Comparison of ENCODE assay signal across 25 cellular contexts in the genomic region with DNA sequence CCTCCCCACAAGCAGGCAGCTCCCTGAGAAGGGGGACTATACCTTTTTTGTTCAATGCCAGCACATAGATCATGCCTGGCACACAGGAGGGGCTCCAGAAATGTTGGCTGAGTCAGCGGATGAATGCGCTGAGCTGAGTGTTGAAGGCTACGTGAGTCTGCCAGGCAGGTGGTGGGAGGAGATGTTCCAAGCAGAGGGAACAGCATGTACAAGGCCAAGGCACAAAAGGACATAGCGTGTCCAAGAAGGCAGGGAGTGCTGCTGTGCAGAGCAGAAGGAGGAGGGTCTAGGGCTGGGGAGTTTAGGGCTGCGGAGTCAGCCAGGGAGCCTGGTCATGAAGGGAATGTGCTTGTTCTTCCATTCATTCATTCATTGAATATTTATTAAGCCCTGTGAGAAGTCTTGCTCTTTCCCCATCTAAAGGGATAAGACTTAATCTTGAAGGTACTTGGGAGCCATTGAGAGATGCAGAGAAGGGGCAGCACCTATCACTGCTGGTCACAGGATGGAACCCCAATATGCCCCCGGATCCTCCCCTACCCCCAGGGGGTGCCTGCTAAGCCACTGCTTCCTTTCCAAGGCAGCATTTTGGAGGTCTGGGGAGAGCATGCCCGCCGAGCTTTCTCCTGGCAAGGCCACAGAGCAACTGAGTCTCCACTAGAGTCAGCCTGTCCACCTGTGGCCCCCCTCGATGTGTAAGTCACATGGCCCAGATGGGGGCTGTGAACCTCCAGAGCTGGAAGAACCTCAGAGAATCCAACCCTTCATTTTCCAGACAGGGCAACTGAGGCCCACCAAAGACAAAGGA. TPM values are rescaled to one million over a fixed set of nuclear protein-coding genes. Genes with fewer than 3 reads are reported as not detected.
DNase-seq lines count a peak whose midpoint lies in the region; ATAC-seq, FAIRE-seq and TF ChIP-seq lines count a peak whose summit lies in the region.
"Had no signal": no experiment of that assay in that cellular context is flagged by ENCODE, and none has a peak within 500 bp of the region (broad histone marks: within the 10 kb centered on the region; RNA-seq: fewer than 3 reads in every experiment).

No MANE protein-coding gene starts in this region.

- H3K9ac ChIP-seq in IMR-90 (ENCODE audit: low read depth, low read length), result no peak overlapping the region
- H3K9ac ChIP-seq in K562 (ENCODE audit: insufficient read depth in 1 of 2, low read depth in 2 of 2, low read length in 2 of 2), result peak overlapping the region in 1 of 2 experiments; percentile 49; a peak in 1 of 4 replicates
- no peak overlapping the region for H3K9ac ChIP-seq in kidney (ENCODE audit: low read length in 2 of 2)

- H4K91ac ChIP-seq in IMR-90 (ENCODE audit: insufficient read depth, low read depth, low read length), result no peak overlapping the region

- dilution Hi-C loops in IMR-90 (cut with HindIII; ENCODE audit: low sequenced_read_pairs, unreplicated experiment), result no loop called here

- no peak overlapping the region for H3K56ac ChIP-seq in IMR-90 (ENCODE audit: extremely low read depth, insufficient read depth, low read length)

- no peaks in the 10 kb centered on the region for H3K36me3 ChIP-seq in IMR-90 (ENCODE audit: control insufficient read depth, insufficient read depth, low read length)
- H3K36me3 ChIP-seq in K562 (ENCODE audit: control insufficient read depth, insufficient read depth, low read length), result no peaks in the 10 kb centered on the region
- H3K36me3 ChIP-seq in kidney (ENCODE audit: control insufficient read depth in 1 of 2, insufficient read depth in 2 of 2, low read length in 2 of 2), result no peaks in the 10 kb centered on the region
- H3K36me3 ChIP-seq: esophagus squamous epithelium, heart left ventricle had no signal

- H2AK9ac ChIP-seq in IMR-90 (replicated peaks; ENCODE audit: low read depth, low read length, poor library complexity), result no peak overlapping the region

- H4K8ac ChIP-seq in IMR-90 (ENCODE audit: low read depth in 2 of 2, low read length in 2 of 2), result no peak overlapping the region

- H3K27me3 ChIP-seq in IMR-90 (ENCODE audit: control insufficient read depth, insufficient read depth, low read length) (peaks cover 26% of the 10 kb centered on the region), K562 (ENCODE audit: control insufficient read depth in 2 of 2, insufficient read depth in 2 of 2, low read length in 2 of 2) (peaks cover 0 to 4% of the 10 kb centered on the region in 2 experiments; a peak in 1 of 5 replicates)

- no peak overlapping the region for H3K27ac ChIP-seq in IMR-90 (ENCODE audit: insufficient read depth, low read length)
- no peak overlapping the region for H3K27ac ChIP-seq in K562 (ENCODE audit: extremely low read depth, low read depth, low read length)
- no peak overlapping the region for H3K27ac ChIP-seq in kidney (ENCODE audit: low read depth in 2 of 2, low read length in 2 of 2)
- H3K27ac ChIP-seq: esophagus squamous epithelium, heart left ventricle had no signal

- TF ChIP-seq CTCF in IMR-90 (conservative IDR thresholded peaks at IDR 0.05; ENCODE audit: low read depth, low read length) (no peak), K562 (IDR thresholded peaks at IDR 0.05 in 2 of 3, conservative IDR thresholded peaks at IDR 0.05 in 1 of 3; ENCODE audit: insufficient read depth in 2 of 3, low read depth in 1 of 3, low read length in 3 of 3) (no peak), kidney (IDR thresholded peaks at IDR 0.05; ENCODE audit: borderline replicate concordance, extremely low read depth, insufficient read depth) (no peak)

- peak overlapping the region; percentile 32 for H2AFZ ChIP-seq in IMR-90 (replicated peaks; ENCODE audit: low read length, poor library complexity)
- no peak overlapping the region for H2AFZ ChIP-seq in K562 (ENCODE audit: low read depth, low read length)

- BruUV-seq in IMR-90 (replicated peaks; lab: Mats Ljungman, UMichigan) (no TSS peak), K562 (replicated peaks; lab: Mats Ljungman, UMichigan) (no TSS peak)

- ATAC-seq in IMR-90 (ENCODE audit: low read depth) (no peak), K562 (no peak), GM18505 (IDR thresholded peaks at IDR 0.05; ENCODE audit: unreplicated experiment) (no peak)
- ATAC-seq: activated CD8-positive, alpha-beta T cell treated with anti-CD3 and anti-CD28 coated beads, Interleukin-2, amount 10 ng/mL, durations not matched to agents 7 days and 5 days; activated T-cell treated with anti-CD3 and anti-CD28 coated beads, Interleukin-2, amount 50 U/mL, for 72 hours; CD8-positive, alpha-beta T cell; naive thymus-derived CD8-positive, alpha-beta T cell; stimulated activated naive CD8-positive, alpha-beta T cell treated with anti-CD3 and anti-CD28 coated beads, Interleukin-15, Interleukin-2, amounts not matched to agents 100 U/mL and 50 U/mL, for 24 hours; WTC11 had no signal

- no peaks in the 10 kb centered on the region for H3K79me1 ChIP-seq in IMR-90 (ENCODE audit: low read depth in 1 of 2, low read length in 2 of 2)

- H3K4me3 ChIP-seq in IMR-90 (ENCODE audit: insufficient read depth, low read depth, low read length) (no peak overlapping the region), K562 (no peak overlapping the region), kidney (ENCODE audit: low read length in 2 of 2) (no peak overlapping the region), skeletal muscle cell (ENCODE audit: low read depth, low read length) (no peak overlapping the region)
- H3K4me3 ChIP-seq: esophagus squamous epithelium, heart left ventricle had no signal

- no peaks in the 10 kb centered on the region for H3K4me1 ChIP-seq in IMR-90 (ENCODE audit: control insufficient read depth, insufficient read depth, low read length)
- peaks cover under 1 to 22% of the 10 kb centered on the region in 2 experiments; a peak in 3 of 5 replicates for H3K4me1 ChIP-seq in K562 (replicated peaks in 1 of 2; ENCODE audit: control insufficient read depth in 2 of 2, insufficient read depth in 2 of 2, low read length in 2 of 2)
- H3K4me1 ChIP-seq in kidney (ENCODE audit: control insufficient read depth in 1 of 2, insufficient read depth in 1 of 2, low read depth in 1 of 2, low read length in 2 of 2), result no peaks in the 10 kb centered on the region
- H3K4me1 ChIP-seq: esophagus squamous epithelium had no signal

- H3K18ac ChIP-seq in IMR-90 (ENCODE audit: low read depth, low read length), result no peak overlapping the region

- no peak overlapping the region for H4K5ac ChIP-seq in IMR-90 (ENCODE audit: low read depth, low read length)

- no peak for TF ChIP-seq EP300 in K562 (IDR thresholded peaks at IDR 0.05; ENCODE audit: low read length)

- intact Hi-C loops in IMR-90 (cut with micrococcal nuclease), result no loop called here
- intact Hi-C loops in K562 (cut with micrococcal nuclease), result loop anchor here (10.0 kb wide), 1 partner anchor 386 kb away; no protein-coding TSS in a partner anchor
- intact Hi-C loops in kidney (cut with DNase I), result no loop called here

- no peak overlapping the region for H2BK5ac ChIP-seq in IMR-90 (ENCODE audit: low read depth, low read length, poor library complexity, severe bottlenecking)

- CTCF ChIA-PET in IMR-90 (lab: Yijun Ruan, JAX) (interaction anchor here (0.6 to 1.9 kb wide), 3 partner anchors 9 to 761 kb away, joined by 3 to 5 read pairs (median 3); no protein-coding TSS in a partner anchor), K562 (lab: Yijun Ruan, JAX; ENCODE audit: low intra/inter-chr PET ratio) (no interaction called here)

- WGBS in IMR-90 (ENCODE audit: extremely low coverage in 2 of 2, insufficient read length in 1 of 2), 2 experiments, result 60% methylated on average over 2 of the region's 9 CpGs; no CpG with 5 or more reads in 1 of the 2 experiments
- 48% methylated on average over 9 of the region's 9 CpGs for WGBS in K562 (ENCODE audit: insufficient coverage, low coverage, missing lambda C conversion rate)

- H3K9me1 ChIP-seq in IMR-90 (ENCODE audit: insufficient read depth, low read length), result no peaks in the 10 kb centered on the region; the same call in 1 of the 2 replicates
- no peaks in the 10 kb centered on the region for H3K9me1 ChIP-seq in K562 (ENCODE audit: control insufficient read depth, insufficient read depth, low read length)

- TF ChIP-seq POLR2A in IMR-90 (IDR thresholded peaks at IDR 0.05; ENCODE audit: low read depth, low read length) (no peak), K562 (conservative IDR thresholded peaks at IDR 0.05) (no peak), GM18505 (IDR thresholded peaks at IDR 0.05; ENCODE audit: borderline replicate concordance, extremely low read depth, insufficient read depth, insufficient read length) (no peak)

- no peaks in the 10 kb centered on the region for H3K79me2 ChIP-seq in K562 (ENCODE audit: control insufficient read depth, insufficient read depth, low read length)

- no peak overlapping the region for H2BK20ac ChIP-seq in IMR-90 (ENCODE audit: low read depth, low read length)

- DNase-seq in IMR-90 (no peak), K562 (ENCODE audit: extremely low read depth in 1 of 4, low spot score in 3 of 4) (no peak), kidney (peak; percentile 48), skeletal muscle cell (ENCODE audit: low read depth) (peak; percentile 47), NCI-H1417 treated with DMSO at 0.1 percent for 48 hours (lab: John Stamatoyannopoulos, UW) (no peak), DMS79 treated with DMSO at 0.1 percent for 48 hours (lab: John Stamatoyannopoulos, UW) (no peak)
- no peak for DNase-seq in activated CD4-positive, CD25-positive, alpha-beta regulatory T cell treated with anti-CD3 and anti-CD28 coated beads, Interleukin-2, amount 50 U/mL, for 72 hours
- DNase-seq: activated CD8-positive, alpha-beta T cell treated with anti-CD3 and anti-CD28 coated beads, Interleukin-2, amount 10 ng/mL, durations not matched to agents 7 days and 5 days; activated naive CD8-positive, alpha-beta T cell treated with anti-CD3 and anti-CD28 coated beads for 36 hours; activated T-cell treated with anti-CD3 and anti-CD28 coated beads, Interleukin-2, amount 50 U/mL, for 72 hours; CD8-positive, alpha-beta T cell; DND-41; esophagus squamous epithelium; immature natural killer cell; NCI-H1930; NCI-H510A; SIG-M5; stimulated activated CD4-positive, alpha-beta T cell treated with anti-CD3 and anti-CD28 coated beads, Interleukin-15, amount 100 ng/mL, for 24 hours; stimulated activated naive CD8-positive, alpha-beta T cell treated with anti-CD3 and anti-CD28 coated beads, Interleukin-15, Interleukin-2, amounts not matched to agents 100 U/mL and 50 U/mL, for 24 hours had no signal

- H3K4ac ChIP-seq in IMR-90 (ENCODE audit: low read depth, low read length), result no peak overlapping the region

- H2BK15ac ChIP-seq in IMR-90 (ENCODE audit: low read depth, low read length), result no peak overlapping the region

- H4K20me1 ChIP-seq in IMR-90 (ENCODE audit: insufficient read depth, low read length) (no peaks in the 10 kb centered on the region; the same call in 1 of the 2 replicates), K562 (replicated peaks; ENCODE audit: control insufficient read depth, insufficient read depth, low read length) (no peaks in the 10 kb centered on the region)

- POLR2A ChIA-PET in IMR-90 (lab: Charles Lee; ENCODE audit: unreplicated experiment) (no interaction called here), K562 (lab: Yijun Ruan, JAX) (interaction anchor here (0.6 to 1.0 kb wide), 6 partner anchors 68 to 928 kb away, joined by 3 to 4 read pairs (median 3); no protein-coding TSS in a partner anchor)

- in situ Hi-C loops in IMR-90 (cut with MboI; ENCODE audit: low sequenced_read_pairs), result no loop called here
- in situ Hi-C loops in K562 (cut with MboI), result no loop called here

- TF ChIP-seq RAD21 in IMR-90 (IDR thresholded peaks at IDR 0.05; ENCODE audit: low read length) (no peak), K562 (CRISPR knock-in tag; conservative IDR thresholded peaks at IDR 0.05 in 1 of 2, IDR thresholded peaks at IDR 0.05 in 1 of 2) (no peak)

- no peak overlapping the region for H3K23ac ChIP-seq in IMR-90 (ENCODE audit: low read depth, low read length)

- no peak overlapping the region for H2AK5ac ChIP-seq in IMR-90 (ENCODE audit: low read depth, low read length)

- peaks cover 4% of the 10 kb centered on the region for H3K9me3 ChIP-seq in IMR-90 (ENCODE audit: control insufficient read depth, insufficient read depth, low read length)
- H3K9me3 ChIP-seq in K562 (replicated peaks; ENCODE audit: control insufficient read depth, insufficient read depth, low read depth, low read length), result no peaks in the 10 kb centered on the region
- no peaks in the 10 kb centered on the region for H3K9me3 ChIP-seq in kidney (ENCODE audit: control insufficient read depth in 1 of 2, low read length in 2 of 2)
- H3K9me3 ChIP-seq: esophagus squamous epithelium, heart left ventricle had no signal

- H3K14ac ChIP-seq in IMR-90 (replicated peaks; ENCODE audit: low read depth, low read length), result no peak overlapping the region; the same call in 1 of the 2 replicates

- FAIRE-seq in K562 (lab: Jason Lieb, UNC) (no peak), kidney (lab: Jason Lieb, UNC) (no peak)
- FAIRE-seq: GM18507 had no signal

- no peak overlapping the region for H2BK120ac ChIP-seq in IMR-90 (ENCODE audit: low read depth, low read length)

- H3K4me2 ChIP-seq in IMR-90 (ENCODE audit: low read depth, low read length) (no peak overlapping the region), K562 (ENCODE audit: insufficient read depth, low read length) (no peak overlapping the region)

RNA-seq across cellular contexts. Expression of a gene that starts 31.2 kb away (rescaled TPM):
- total RNA-seq in IMR-90 (2012; rRNA removed) (under 0.01 TPM in 1 of 2 replicates, not detected in the other), K562 (2014; rRNA removed) (10.7 and 12.3 TPM in 2 replicates), K562 (2014; rRNA removed; fragmentation: Illumina TruSeq; extraction: Trizol) (11.7 and 13.2 TPM in 2 replicates), K562 (2015; rRNA removed; fragmentation: Illumina TruSeq; extraction: Trizol) (44.3 and 44.7 TPM in 2 replicates), K562 (2021) (30.3 and 33.8 TPM in 2 replicates), kidney (108 TPM)
- polyA plus RNA-seq in IMR-90 (2012; rRNA removed) (0.09 TPM in 2 replicates), K562 (2011; rRNA removed) (42.5 and 418 TPM in 2 replicates), K562 (2014; fragmentation: Illumina TruSeq; extraction: Trizol) (44.5 and 47.3 TPM in 2 replicates), K562 (2014; fragmentation: Nextera tagmentation; extraction: Ambion mirVana) (1 to 10 TPM; 2.4 to 4.8 TPM), K562 (2014; rRNA removed) (20.3 and 22.2 TPM in 2 replicates), kidney (ENCODE audit: insufficient read depth, low read depth, low replicate concordance) (23.5 TPM)
- 0.12 TPM in 1 of 2 replicates, not detected in the other for polyA plus RNA-seq in IMR-90 (2012; cell fraction: cytosol; rRNA removed)
- polyA plus RNA-seq in IMR-90 (2012; cell fraction: nucleus; rRNA removed; ENCODE audit: low replicate concordance), result 0.07 and 0.16 TPM in 2 replicates
- 11.2 and 16.2 TPM in 2 replicates for total RNA-seq in K562 (2011; cell fraction: chromatin; rRNA removed; ENCODE audit: low replicate concordance)
- 19.8 and 22.9 TPM in 2 replicates for total RNA-seq in K562 (2011; cell fraction: nucleolus; rRNA removed)
- total RNA-seq in K562 (2011; cell fraction: nucleoplasm; rRNA removed), result 20.3 and 27.1 TPM in 2 replicates
- 103 and 599 TPM in 2 replicates for polyA plus RNA-seq in K562 (2011; cell fraction: cytosol; rRNA removed)
- 41.2 and 275 TPM in 2 replicates for polyA plus RNA-seq in K562 (2011; cell fraction: nucleus; rRNA removed)
- 63.5 and 133 TPM in 2 replicates for polyA plus RNA-seq in K562 (2012)
- polyA minus RNA-seq in K562 (2011; rRNA and poly(A)+ RNA removed), result 72.1 and 524 TPM in 2 replicates
- 41.0 and 310 TPM in 2 replicates for polyA minus RNA-seq in K562 (2011; cell fraction: cytosol; rRNA and poly(A)+ RNA removed)
- polyA minus RNA-seq in K562 (2011; cell fraction: nucleus; rRNA and poly(A)+ RNA removed), result 7.7 and 80.9 TPM in 2 replicates
- total RNA-seq: renal cortical epithelial cell had no signal

Comparison
In these comparisons a context has a peak if more than half of its experiments do, and no peak if none do; other contexts are left out.
1. DNase-seq: peak in kidney (single experiment) and skeletal muscle cell (single experiment); none in IMR-90 (single experiment), K562 (0 of 4), activated CD4-positive, CD25-positive, alpha-beta regulatory T cell treated with anti-CD3 and anti-CD28 coated beads, Interleukin-2, amount 50 U/mL, for 72 hours (single experiment), NCI-H1417 treated with DMSO at 0.1 percent for 48 hours (single experiment) and DMS79 treated with DMSO at 0.1 percent for 48 hours (single experiment).
2. RNA of a gene that starts 31.2 kb away (total RNA-seq): 108 TPM in kidney (single experiment) and 10.7 to 44.7 TPM in K562; under 0.01 TPM in IMR-90; every median in the first group is over 10 times any median in the second.